ENCODE assay signal across 1 cellular context in genomic region chr6:44234101-44235090, GRCh38.
TF ChIP-seq lines count a peak whose summit lies in the region.

No MANE protein-coding gene starts in this region.

TF ChIP-seq in HEK293, 187 proteins besides CTCF, POLR2A, EP300 and RAD21 (continued from another document):
- TF ChIP-seq TSHZ1 (tag by site-specific recombination; IDR thresholded peaks at IDR 0.05; ENCODE audit: borderline replicate concordance) (no peak), ZNF654 (tag by site-specific recombination; IDR thresholded peaks at IDR 0.05; ENCODE audit: low read depth) (peak; percentile 70), SALL2 (tag by site-specific recombination; IDR thresholded peaks at IDR 0.05; ENCODE audit: borderline replicate concordance) (no peak), ZNF23 (tag by site-specific recombination; IDR thresholded peaks at IDR 0.05; ENCODE audit: borderline replicate concordance) (no peak), KLF16 (tag by site-specific recombination; IDR thresholded peaks at IDR 0.05) (peak; percentile 61; the same call in 1 of the 2 replicates), ZNF274 (IDR thresholded peaks at IDR 0.05; ENCODE audit: low read length) (no peak), ZNF274 (tag by site-specific recombination; IDR thresholded peaks at IDR 0.05; ENCODE audit: borderline replicate concordance) (no peak), ZNF521 (tag by site-specific recombination; IDR thresholded peaks at IDR 0.05) (no peak), ZBTB20 (tag by site-specific recombination; IDR thresholded peaks at IDR 0.05) (peak; percentile 93)
